In the genomic region with DNA sequence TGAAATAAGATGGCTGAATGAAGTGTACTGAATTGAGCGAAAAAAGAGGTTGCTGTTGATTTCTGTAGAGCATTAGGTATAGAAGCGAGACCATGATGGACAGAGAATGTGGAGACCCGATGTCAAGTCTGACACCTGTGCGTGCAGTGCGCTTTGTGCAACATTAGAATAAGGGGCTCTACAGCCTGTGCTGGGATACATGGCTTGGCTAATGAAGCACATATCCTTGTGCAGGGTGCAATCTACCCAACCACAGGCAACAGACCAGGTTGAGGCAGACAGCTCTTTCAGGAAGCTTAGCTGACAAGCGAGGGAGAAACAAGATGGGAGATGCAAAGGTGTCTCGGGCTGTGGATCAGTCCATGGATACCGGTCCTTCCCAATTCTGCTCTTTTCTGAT, we compare ENCODE assay signal across 32 cellular contexts. TPM values are rescaled to one million over a fixed set of nuclear protein-coding genes. Genes with fewer than 3 reads are reported as not detected.
"Had no signal": no experiment of that assay in that cellular context is flagged by ENCODE, and none has a peak within 500 bp of the region (broad histone marks: within the 10 kb centered on the region; RNA-seq: fewer than 3 reads in every experiment).

No MANE protein-coding gene starts in this region.

- H3K4me3 ChIP-seq: body of pancreas, esophagus squamous epithelium, gastroesophageal sphincter had no signal

- H3K27me3 Mint-ChIP-seq: activated CD4-positive, alpha-beta memory T cell treated with anti-CD3 and anti-CD28 coated beads, Interleukin-2, amount 10 ng/mL, durations not matched to agents 7 days and 5 days; activated naive CD8-positive, alpha-beta T cell; effector memory CD8-positive, alpha-beta T cell had no signal

- H3K27ac ChIP-seq: body of pancreas, epithelial cell of prostate, esophagus squamous epithelium, gastroesophageal sphincter had no signal

- H3K9me3 Mint-ChIP-seq: activated CD4-positive, alpha-beta memory T cell treated with anti-CD3 and anti-CD28 coated beads, Interleukin-2, amount 10 ng/mL, durations not matched to agents 7 days and 5 days; activated CD4-positive, alpha-beta T cell treated with anti-CD3 and anti-CD28 coated beads, Interleukin-2, amount 10 ng/mL, durations not matched to agents 7 days and 5 days; activated T-cell treated with anti-CD3 and anti-CD28 coated beads, Interleukin-2, amount 50 U/mL, for 4 hours; activated T-helper 17 cell treated with anti-CD3 and anti-CD28 coated beads, Interleukin-2, amount 50 U/mL, for 72 hours; effector memory CD8-positive, alpha-beta T cell had no signal

- H3K27me3 ChIP-seq: body of pancreas had no signal

- H3K36me3 ChIP-seq: esophagus squamous epithelium, gastroesophageal sphincter had no signal

- ATAC-seq: activated T-cell treated with anti-CD3 and anti-CD28 coated beads, Interleukin-2, amount 50 U/mL, for 4 hours; activated T-helper 17 cell treated with anti-CD3 and anti-CD28 coated beads, Interleukin-2, amount 50 U/mL, for 72 hours; body of pancreas; effector memory CD8-positive, alpha-beta T cell; gastroesophageal sphincter had no signal

- FAIRE-seq: colon, endometrium, endothelial cell of umbilical vein had no signal

- H3K9me3 ChIP-seq: body of pancreas, esophagus squamous epithelium, gastroesophageal sphincter had no signal

- H3K27ac Mint-ChIP-seq: activated CD4-positive, alpha-beta memory T cell treated with anti-CD3 and anti-CD28 coated beads, Interleukin-2, amount 10 ng/mL, durations not matched to agents 7 days and 5 days; activated CD4-positive, alpha-beta T cell treated with anti-CD3 and anti-CD28 coated beads, Interleukin-2, amount 10 ng/mL, durations not matched to agents 7 days and 5 days; activated naive CD8-positive, alpha-beta T cell; activated T-helper 17 cell treated with anti-CD3 and anti-CD28 coated beads, Interleukin-2, amount 50 U/mL, for 72 hours had no signal

- H3K4me3 Mint-ChIP-seq: activated CD4-positive, alpha-beta memory T cell treated with anti-CD3 and anti-CD28 coated beads, Interleukin-2, amount 10 ng/mL, durations not matched to agents 7 days and 5 days; activated CD4-positive, alpha-beta T cell treated with anti-CD3 and anti-CD28 coated beads, Interleukin-2, amount 10 ng/mL, durations not matched to agents 7 days and 5 days; activated naive CD8-positive, alpha-beta T cell; activated T-cell treated with anti-CD3 and anti-CD28 coated beads, Interleukin-2, amount 50 U/mL, for 4 hours; activated T-helper 17 cell treated with anti-CD3 and anti-CD28 coated beads, Interleukin-2, amount 50 U/mL, for 72 hours; effector memory CD8-positive, alpha-beta T cell had no signal

- DNase-seq: activated CD4-positive, alpha-beta memory T cell treated with anti-CD3 and anti-CD28 coated beads, Interleukin-2, amount 10 ng/mL, durations not matched to agents 7 days and 5 days; activated CD4-positive, alpha-beta T cell treated with anti-CD3 and anti-CD28 coated beads for 4 hours; activated CD4-positive, alpha-beta T cell treated with anti-CD3 and anti-CD28 coated beads, Interleukin-2, amount 10 ng/mL, durations not matched to agents 7 days and 5 days; activated CD4-positive, alpha-beta T cell treated with anti-CD3 and anti-CD28 coated beads, Interleukin-2, amount 50 U/mL, for 4 hours; activated CD4-positive, CD25-positive, alpha-beta regulatory T cell; activated CD4-positive, CD25-positive, alpha-beta regulatory T cell treated with anti-CD3 and anti-CD28 coated beads, Interleukin-2, amount 50 U/mL, for 72 hours; activated CD8-positive, alpha-beta memory T cell treated with anti-CD3 and anti-CD28 coated beads for 24 hours; activated effector memory CD4-positive, alpha-beta T cell treated with Interleukin-2 at 50 U/mL for 16 hours; activated gamma-delta T cell treated with Interleukin-2 at 50 U/mL for 16 hours; activated naive CD4-positive, alpha-beta T cell treated with anti-CD3 and anti-CD28 coated beads, Interleukin-2, amount 50 U/mL, for 16 hours; activated naive CD4-positive, alpha-beta T cell treated with Interleukin-2 at 50 U/mL for 16 hours; activated T-cell treated with anti-CD3 and anti-CD28 coated beads, Interleukin-2, amount 50 U/mL, for 4 hours; amygdala; aorta; body of pancreas; caudate nucleus; cortex of kidney; dermis blood vessel endothelial cell; effector CD4-positive, alpha-beta T cell; effector memory CD8-positive, alpha-beta T cell; esophagus squamous epithelium; foreskin melanocyte; head of caudate nucleus; T-helper 2 cell had no signal

RNA-seq across cellular contexts. Expression of a gene that starts 18.9 kb away (rescaled TPM):
- polyA plus RNA-seq: endothelial cell of umbilical vein, fibroblast of lung had no signal

RNA-seq across cellular contexts. Expression of a gene that starts 22.6 kb away (rescaled TPM):
- polyA plus RNA-seq: endothelial cell of umbilical vein, fibroblast of lung had no signal
